In genomic region chr10:87634311-87634710, GRCh38 we compare ENCODE assay signal across 1 cellular context.
TF ChIP-seq lines count a peak whose summit lies in the region.

No MANE protein-coding gene starts in this region.

TF ChIP-seq in endothelial cell of umbilical vein, 7 proteins besides CTCF, POLR2A, EP300 and RAD21:
- TF ChIP-seq, protein P1, sequence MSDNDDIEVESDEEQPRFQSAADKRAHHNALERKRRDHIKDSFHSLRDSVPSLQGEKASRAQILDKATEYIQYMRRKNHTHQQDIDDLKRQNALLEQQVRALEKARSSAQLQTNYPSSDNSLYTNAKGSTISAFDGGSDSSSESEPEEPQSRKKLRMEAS (IDR thresholded peaks at IDR 0.05; ENCODE audit: insufficient read depth, insufficient read length) = no peak
- TF ChIP-seq JUN (IDR thresholded peaks at IDR 0.05; ENCODE audit: borderline replicate concordance, insufficient read depth, insufficient read length, low read depth) = no peak
- TF ChIP-seq MYC (IDR thresholded peaks at IDR 0.05; ENCODE audit: low read depth, low read length) = no peak
- no peak for TF ChIP-seq EZH2 (IDR thresholded peaks at IDR 0.05; ENCODE audit: borderline replicate concordance, low read depth, low read length, severe bottlenecking)
- TF ChIP-seq GATA2 (IDR thresholded peaks at IDR 0.05; ENCODE audit: insufficient read depth, insufficient read length, low read depth, low read length) = no peak
- no peak for TF ChIP-seq FOS (IDR thresholded peaks at IDR 0.05; ENCODE audit: borderline replicate concordance, insufficient read depth, low read length)
- no peak for TF ChIP-seq POLR2AphosphoS5 (IDR thresholded peaks at IDR 0.05; ENCODE audit: insufficient read depth, low read depth, low read length)
